Comparison of ENCODE assay signal across 7 cellular contexts in genomic region chr16:67538666-67539101, GRCh38. TPM values are rescaled to one million over a fixed set of nuclear protein-coding genes. Genes with fewer than 3 reads are reported as not detected.
A peak's percentile ranks its signal among the peaks of the same experiment; 100 is the strongest.
DNase-seq lines count a peak whose midpoint lies in the region; ATAC-seq and TF ChIP-seq lines count a peak whose summit lies in the region.
"Had no signal": no experiment of that assay in that cellular context is flagged by ENCODE, and none has a peak within 500 bp of the region (broad histone marks: within the 10 kb centered on the region; RNA-seq: fewer than 3 reads in every experiment).

No MANE protein-coding gene starts in this region.

- peaks cover 50% of the 10 kb centered on the region for H3K27me3 ChIP-seq in cardiac muscle cell
- H3K27me3 ChIP-seq in upper lobe of right lung: no peaks in the 10 kb centered on the region

- H3K36me3 ChIP-seq in cardiac muscle cell (peaks cover 5% of the 10 kb centered on the region), upper lobe of right lung (peaks cover 44% of the 10 kb centered on the region)

- H3K4me3 ChIP-seq in cardiac muscle cell (peak overlapping the region; percentile 42), iPS-18c (ENCODE audit: insufficient read depth, low read depth, low read length) (peak overlapping the region; percentile 59; the same call in 1 of the 2 replicates), upper lobe of right lung (peak overlapping the region; percentile 69)

- H3K9me3 ChIP-seq in cardiac muscle cell (ENCODE audit: low read depth): no peaks in the 10 kb centered on the region
- no peaks in the 10 kb centered on the region for H3K9me3 ChIP-seq in iPS-18c (ENCODE audit: control insufficient read depth, insufficient read depth, low read length)
- H3K9me3 ChIP-seq in upper lobe of right lung: no peaks in the 10 kb centered on the region

- H3K4me1 ChIP-seq in cardiac muscle cell (ENCODE audit: low read depth) (peaks cover 6% of the 10 kb centered on the region), upper lobe of right lung (peaks cover 31% of the 10 kb centered on the region)

- H3K27ac ChIP-seq in cardiac muscle cell (no peak overlapping the region), upper lobe of right lung (peak overlapping the region; percentile 90)

- TF ChIP-seq CTCF in cardiac muscle cell (IDR thresholded peaks at IDR 0.05; ENCODE audit: low read depth, low read length): no peak
- no peak for TF ChIP-seq CTCF in upper lobe of right lung (IDR thresholded peaks at IDR 0.05)

- DNase-seq in cardiac muscle cell (ENCODE audit: low read depth in 1 of 2, low spot score in 1 of 2) (peak in 1 of 2 donors; percentile 90), cardiac septum (ENCODE audit: low spot score) (no peak), upper lobe of right lung (no peak), HUDEP-2 (lab: John Stamatoyannopoulos, UW; ENCODE audit: unreplicated experiment in 76 of 76) (no peak)
- DNase-seq: NCI-H748 treated with DMSO at 0.1 percent for 48 hours had no signal

- intact Hi-C loops in cardiac septum (cut with DNase I) (no loop called here), upper lobe of right lung (cut with DNase I) (no loop called here)

- peak; percentile 1 for ATAC-seq in upper lobe of right lung
- ATAC-seq in HG02678 (IDR thresholded peaks at IDR 0.05; ENCODE audit: unreplicated experiment): no peak

RNA-seq across cellular contexts. Expression of gene RIPOR1, which starts 10.1 kb away (rescaled TPM):
- total RNA-seq in cardiac muscle cell: 27.3 and 35.7 TPM in 2 replicates
- polyA plus RNA-seq in cardiac muscle cell: 29.5 and 46.3 TPM in 2 replicates
- 102 TPM for total RNA-seq in cardiac septum
- total RNA-seq in upper lobe of right lung: 133 TPM

RNA-seq across cellular contexts. Expression of gene CTCF, which starts 23.6 kb away (rescaled TPM):
- total RNA-seq in cardiac muscle cell: 25.2 and 33.9 TPM in 2 replicates
- 37.6 and 38.0 TPM in 2 replicates for polyA plus RNA-seq in cardiac muscle cell
- total RNA-seq in cardiac septum: 25.6 TPM
- 36.0 TPM for total RNA-seq in upper lobe of right lung

RNA-seq across cellular contexts. Expression of gene AGRP, which starts 55.3 kb away (rescaled TPM):
- total RNA-seq in cardiac muscle cell: not detected in 2 replicates
- 0.71 TPM in 1 of 2 replicates, not detected in the other for polyA plus RNA-seq in cardiac muscle cell
- total RNA-seq in cardiac septum: not detected
- total RNA-seq in upper lobe of right lung: 4.9 TPM

RNA-seq across cellular contexts. Expression of gene ATP6V0D1, which starts 57.7 kb away (rescaled TPM):
- total RNA-seq in cardiac muscle cell (74.5 and 140 TPM in 2 replicates), cardiac septum (58.8 TPM), upper lobe of right lung (143 TPM)
- polyA plus RNA-seq in cardiac muscle cell: 139 and 203 TPM in 2 replicates
